Comparison of ENCODE assay signal across 17 cellular contexts in genomic region chr17:59027750-59028149, GRCh38.
DNase-seq lines count a peak whose midpoint lies in the region; ATAC-seq and TF ChIP-seq lines count a peak whose summit lies in the region.
"Had no signal": no experiment of that assay in that cellular context is flagged by ENCODE, and none has a peak within 500 bp of the region (broad histone marks: within the 10 kb centered on the region; RNA-seq: fewer than 3 reads in every experiment).

No MANE protein-coding gene starts in this region.

- in situ Hi-C loops in Caki2 (cut with HindIII; ENCODE audit: low pct_unique_long_range_greater_than_20kb, low sequenced_read_pairs) = no loop called here

- DNase-seq in CD14-positive monocyte (ENCODE audit: low spot score) (no peak), Caki2 (ENCODE audit: low read depth) (peak; percentile 6), naive B cell (no peak), NCI-H2081 (lab: John Stamatoyannopoulos, UW) (no peak), D341Med (ENCODE audit: low spot score) (no peak)
- DNase-seq: activated CD8-positive, alpha-beta memory T cell treated with anti-CD3 and anti-CD28 coated beads for 24 hours; activated naive CD8-positive, alpha-beta T cell treated with anti-CD3 and anti-CD28 coated beads, Interleukin-2, amount 10 ng/mL, durations not matched to agents 7 days and 5 days; cerebellar nuclear complex; HCEC 1CT; NCI-H1930; stimulated activated naive CD8-positive, alpha-beta T cell treated with anti-CD3 and anti-CD28 coated beads, Interleukin-15, Interleukin-2, amounts not matched to agents 100 U/mL and 50 U/mL, for 24 hours; T-helper 9 cell had no signal

- H3K36me3 Mint-ChIP-seq in CD14-positive monocyte (peaks cover 22 to 23% of the 10 kb centered on the region in 2 donors), naive B cell (peaks cover 4 to 8% of the 10 kb centered on the region in 2 donors)
- H3K36me3 Mint-ChIP-seq in activated naive CD8-positive, alpha-beta T cell = peaks cover 2% of the 10 kb centered on the region

- H3K27me3 Mint-ChIP-seq in CD14-positive monocyte (ENCODE audit: low read depth in 3 of 3) (peaks cover 0 to 3% (median 0%) of the 10 kb centered on the region in 3 donors), naive B cell (no peaks in the 10 kb centered on the region)
- no peaks in the 10 kb centered on the region for H3K27me3 Mint-ChIP-seq in activated naive CD8-positive, alpha-beta T cell
- H3K27me3 Mint-ChIP-seq: activated naive CD8-positive, alpha-beta T cell treated with anti-CD3 and anti-CD28 coated beads, Interleukin-2, amount 10 ng/mL, durations not matched to agents 7 days and 5 days had no signal

- H3K4me1 Mint-ChIP-seq in CD14-positive monocyte (peaks cover 19% of the 10 kb centered on the region), naive B cell (peaks cover 6 to 12% (median 7%) of the 10 kb centered on the region in 3 donors)
- H3K4me1 Mint-ChIP-seq in activated naive CD8-positive, alpha-beta T cell (ENCODE audit: low read depth) = peaks cover 4% of the 10 kb centered on the region
- H3K4me1 Mint-ChIP-seq: activated naive CD8-positive, alpha-beta T cell treated with anti-CD3 and anti-CD28 coated beads, Interleukin-2, amount 10 ng/mL, durations not matched to agents 7 days and 5 days; neural progenitor cell had no signal

- no peaks in the 10 kb centered on the region for H3K9me3 Mint-ChIP-seq in CD14-positive monocyte
- no peaks in the 10 kb centered on the region for H3K9me3 Mint-ChIP-seq in activated naive CD8-positive, alpha-beta T cell (ENCODE audit: low read depth)
- no peaks in the 10 kb centered on the region for H3K9me3 Mint-ChIP-seq in naive B cell
- H3K9me3 Mint-ChIP-seq: activated naive CD8-positive, alpha-beta T cell treated with anti-CD3 and anti-CD28 coated beads, Interleukin-2, amount 10 ng/mL, durations not matched to agents 7 days and 5 days; neural progenitor cell had no signal

- H3K27ac Mint-ChIP-seq in CD14-positive monocyte (peak overlapping the region in 4 of 7 donors; percentile 1 to 50 (median 29)), naive B cell (peak overlapping the region in 4 of 6 donors; percentile 29 to 90 (median 83))
- peak overlapping the region; percentile 69 for H3K27ac Mint-ChIP-seq in activated naive CD8-positive, alpha-beta T cell
- H3K27ac Mint-ChIP-seq: activated naive CD8-positive, alpha-beta T cell treated with anti-CD3 and anti-CD28 coated beads, Interleukin-2, amount 10 ng/mL, durations not matched to agents 7 days and 5 days; neural progenitor cell had no signal

- ATAC-seq in naive B cell (ENCODE audit: low read depth in 2 of 2) (no peak), HG02678 (IDR thresholded peaks at IDR 0.05; ENCODE audit: unreplicated experiment) (no peak)
- ATAC-seq: esophagus mucosa; Right ventricle myocardium inferior; stimulated activated naive CD8-positive, alpha-beta T cell treated with anti-CD3 and anti-CD28 coated beads, Interleukin-15, Interleukin-2, amounts not matched to agents 100 U/mL and 50 U/mL, for 24 hours had no signal

- peak overlapping the region in 1 of 2 donors; percentile 44 for H3K4me3 Mint-ChIP-seq in CD14-positive monocyte
- H3K4me3 Mint-ChIP-seq in activated naive CD8-positive, alpha-beta T cell = no peak overlapping the region
- H3K4me3 Mint-ChIP-seq in naive B cell = no peak overlapping the region
- H3K4me3 Mint-ChIP-seq: activated naive CD8-positive, alpha-beta T cell treated with anti-CD3 and anti-CD28 coated beads, Interleukin-2, amount 10 ng/mL, durations not matched to agents 7 days and 5 days; neural progenitor cell had no signal

- intact Hi-C loops in CD14-positive monocyte (cut with micrococcal nuclease) = no loop called here

- TF ChIP-seq CTCF in CD14-positive monocyte (IDR thresholded peaks at IDR 0.05) = no peak

Comparison
In these comparisons a context has a peak if more than half of its experiments do, and no peak if none do; other contexts are left out.
1. H3K27ac Mint-ChIP-seq: peak in every context shown above with its lines; median percentile 83 in naive B cell; 69 in activated naive CD8-positive, alpha-beta T cell; 29 in CD14-positive monocyte.